ENCODE assay signal across 13 cellular contexts in genomic region chr22:47858773-47859306, GRCh38.
DNase-seq lines count a peak whose midpoint lies in the region; ATAC-seq lines count a peak whose summit lies in the region.
"Had no signal": no experiment of that assay in that cellular context is flagged by ENCODE, and none has a peak within 500 bp of the region (broad histone marks: within the 10 kb centered on the region; RNA-seq: fewer than 3 reads in every experiment).

No MANE protein-coding gene starts in this region.

- peaks cover 5% of the 10 kb centered on the region for H3K4me1 Mint-ChIP-seq in activated CD4-positive, alpha-beta T cell treated with anti-CD3 and anti-CD28 coated beads for 36 hours
- H3K4me1 Mint-ChIP-seq in activated naive CD4-positive, alpha-beta T cell treated with anti-CD3 and anti-CD28 coated beads for 36 hours (ENCODE audit: low read depth), result no peaks in the 10 kb centered on the region
- H3K4me1 Mint-ChIP-seq in stimulated activated naive B cell treated with anti-CD40 and anti-IgM and Interleukin-4, amounts not matched to agents 10 μg/mL and 1 μg/mL and 100 μg/mL, for 72 hours, result peaks cover 4% of the 10 kb centered on the region in 2 donors
- H3K4me1 Mint-ChIP-seq in activated CD4-positive, alpha-beta memory T cell treated with anti-CD3 and anti-CD28 coated beads, Interleukin-2, amount 10 ng/mL, durations not matched to agents 7 days and 5 days, result no peaks in the 10 kb centered on the region
- H3K4me1 Mint-ChIP-seq: GM23338 had no signal

- H3K36me3 Mint-ChIP-seq in activated CD4-positive, alpha-beta T cell treated with anti-CD3 and anti-CD28 coated beads for 36 hours (ENCODE audit: low read depth), result no peaks in the 10 kb centered on the region
- H3K36me3 Mint-ChIP-seq in activated naive CD4-positive, alpha-beta T cell treated with anti-CD3 and anti-CD28 coated beads, Interleukin-2, amount 50 U/mL, for 72 hours, result no peaks in the 10 kb centered on the region
- no peaks in the 10 kb centered on the region for H3K36me3 Mint-ChIP-seq in activated naive CD4-positive, alpha-beta T cell treated with anti-CD3 and anti-CD28 coated beads for 36 hours (ENCODE audit: low read depth)
- H3K36me3 Mint-ChIP-seq in stimulated activated naive B cell treated with anti-CD40 and anti-IgM and Interleukin-4, amounts not matched to agents 10 μg/mL and 1 μg/mL and 100 μg/mL, for 72 hours, result no peaks in the 10 kb centered on the region
- no peaks in the 10 kb centered on the region for H3K36me3 Mint-ChIP-seq in activated CD4-positive, alpha-beta memory T cell treated with anti-CD3 and anti-CD28 coated beads, Interleukin-2, amount 10 ng/mL, durations not matched to agents 7 days and 5 days (ENCODE audit: low read depth)

- CTCF ChIA-PET in activated CD4-positive, alpha-beta T cell treated with anti-CD3 and anti-CD28 coated beads for 36 hours (lab: Charles Lee), result interaction anchor here (0.7 kb wide), 1 partner anchor 1317 kb away, joined by 3 read pairs; no protein-coding TSS in a partner anchor
- CTCF ChIA-PET in activated naive CD4-positive, alpha-beta T cell treated with anti-CD3 and anti-CD28 coated beads for 36 hours (lab: Charles Lee), result no interaction called here
- CTCF ChIA-PET in activated CD4-positive, alpha-beta memory T cell treated with anti-CD3 and anti-CD28 coated beads, Interleukin-2, amount 10 ng/mL, durations not matched to agents 7 days and 5 days (lab: Charles Lee), result no interaction called here

- peaks cover 17% of the 10 kb centered on the region for H3K27me3 Mint-ChIP-seq in activated CD4-positive, alpha-beta T cell treated with anti-CD3 and anti-CD28 coated beads for 36 hours
- H3K27me3 Mint-ChIP-seq in activated naive CD4-positive, alpha-beta T cell treated with anti-CD3 and anti-CD28 coated beads for 36 hours (ENCODE audit: low read depth), result peaks cover 11% of the 10 kb centered on the region
- peaks cover 42 to 48% of the 10 kb centered on the region in 2 donors for H3K27me3 Mint-ChIP-seq in stimulated activated naive B cell treated with anti-CD40 and anti-IgM and Interleukin-4, amounts not matched to agents 10 μg/mL and 1 μg/mL and 100 μg/mL, for 72 hours
- peaks cover 4% of the 10 kb centered on the region for H3K27me3 Mint-ChIP-seq in activated CD4-positive, alpha-beta memory T cell treated with anti-CD3 and anti-CD28 coated beads, Interleukin-2, amount 10 ng/mL, durations not matched to agents 7 days and 5 days

- POLR2A ChIA-PET in activated CD4-positive, alpha-beta T cell treated with anti-CD3 and anti-CD28 coated beads for 36 hours (lab: Charles Lee), result interaction anchor here (0.6 kb wide), 1 partner anchor 517 kb away, joined by 6 read pairs; no protein-coding TSS in a partner anchor
- POLR2A ChIA-PET in activated CD4-positive, alpha-beta memory T cell treated with anti-CD3 and anti-CD28 coated beads, Interleukin-2, amount 10 ng/mL, durations not matched to agents 7 days and 5 days (lab: Charles Lee), result no interaction called here

- H3K9me3 Mint-ChIP-seq in activated CD4-positive, alpha-beta T cell treated with anti-CD3 and anti-CD28 coated beads for 36 hours (ENCODE audit: low read depth), result no peaks in the 10 kb centered on the region
- peaks cover 4 to 6% of the 10 kb centered on the region in 2 donors for H3K9me3 Mint-ChIP-seq in activated naive CD4-positive, alpha-beta T cell treated with anti-CD3 and anti-CD28 coated beads, Interleukin-2, amount 50 U/mL, for 72 hours
- no peaks in the 10 kb centered on the region for H3K9me3 Mint-ChIP-seq in activated naive CD4-positive, alpha-beta T cell treated with anti-CD3 and anti-CD28 coated beads for 36 hours
- peaks cover 3 to 4% of the 10 kb centered on the region in 2 donors for H3K9me3 Mint-ChIP-seq in stimulated activated naive B cell treated with anti-CD40 and anti-IgM and Interleukin-4, amounts not matched to agents 10 μg/mL and 1 μg/mL and 100 μg/mL, for 72 hours
- H3K9me3 Mint-ChIP-seq in activated CD4-positive, alpha-beta memory T cell treated with anti-CD3 and anti-CD28 coated beads, Interleukin-2, amount 10 ng/mL, durations not matched to agents 7 days and 5 days, result no peaks in the 10 kb centered on the region
- H3K9me3 Mint-ChIP-seq: CD4-positive, alpha-beta T cell had no signal

- peak; percentile 9 for DNase-seq in activated CD4-positive, alpha-beta T cell treated with anti-CD3 and anti-CD28 coated beads for 36 hours
- DNase-seq in activated CD4-positive, alpha-beta T cell treated with anti-CD3 and anti-CD28 coated beads, Interleukin-2, amount 50 U/mL, for 48 hours, result no peak
- no peak for DNase-seq in activated naive CD4-positive, alpha-beta T cell treated with anti-CD3 and anti-CD28 coated beads, Interleukin-2, amount 50 U/mL, for 72 hours (ENCODE audit: low spot score in 2 of 2)
- no peak for DNase-seq in activated naive CD4-positive, alpha-beta T cell treated with anti-CD3 and anti-CD28 coated beads for 36 hours
- no peak for DNase-seq in stimulated activated naive B cell treated with anti-CD40 and anti-IgM and Interleukin-4, amounts not matched to agents 10 μg/mL and 1 μg/mL and 100 μg/mL, for 72 hours
- no peak for DNase-seq in activated CD4-positive, alpha-beta memory T cell treated with anti-CD3 and anti-CD28 coated beads, Interleukin-2, amount 10 ng/mL, durations not matched to agents 7 days and 5 days
- DNase-seq: AML-193; Caco-2; CD4-positive, alpha-beta T cell; HCEC 1CT had no signal

- peak; percentile 90 for ATAC-seq in activated CD4-positive, alpha-beta T cell treated with anti-CD3 and anti-CD28 coated beads for 36 hours
- peak; percentile 73 to 98 for ATAC-seq in activated naive CD4-positive, alpha-beta T cell treated with anti-CD3 and anti-CD28 coated beads, Interleukin-2, amount 50 U/mL, for 72 hours
- peak; percentile 67 to 90 for ATAC-seq in stimulated activated naive B cell treated with anti-CD40 and anti-IgM and Interleukin-4, amounts not matched to agents 10 μg/mL and 1 μg/mL and 100 μg/mL, for 72 hours (replicated peaks)
- no peak for ATAC-seq in HG03097 (IDR thresholded peaks at IDR 0.05; ENCODE audit: low FRiP score, unreplicated experiment)
- ATAC-seq: A549, GM23338 had no signal

- no peak overlapping the region for H3K4me3 Mint-ChIP-seq in activated CD4-positive, alpha-beta T cell treated with anti-CD3 and anti-CD28 coated beads for 36 hours
- H3K4me3 Mint-ChIP-seq in activated naive CD4-positive, alpha-beta T cell treated with anti-CD3 and anti-CD28 coated beads for 36 hours, result no peak overlapping the region
- H3K4me3 Mint-ChIP-seq in stimulated activated naive B cell treated with anti-CD40 and anti-IgM and Interleukin-4, amounts not matched to agents 10 μg/mL and 1 μg/mL and 100 μg/mL, for 72 hours, result no peak overlapping the region
- H3K4me3 Mint-ChIP-seq in activated CD4-positive, alpha-beta memory T cell treated with anti-CD3 and anti-CD28 coated beads, Interleukin-2, amount 10 ng/mL, durations not matched to agents 7 days and 5 days, result no peak overlapping the region
- H3K4me3 Mint-ChIP-seq: CD4-positive, alpha-beta T cell; GM23338 had no signal

- intact Hi-C loops in activated CD4-positive, alpha-beta T cell treated with anti-CD3 and anti-CD28 coated beads for 36 hours (cut with DNase I, micrococcal nuclease), result no loop called here
- intact Hi-C loops in activated naive CD4-positive, alpha-beta T cell treated with anti-CD3 and anti-CD28 coated beads for 36 hours (cut with micrococcal nuclease), result no loop called here

- no peak overlapping the region for H3K27ac Mint-ChIP-seq in activated CD4-positive, alpha-beta T cell treated with anti-CD3 and anti-CD28 coated beads for 36 hours
- no peak overlapping the region for H3K27ac Mint-ChIP-seq in activated naive CD4-positive, alpha-beta T cell treated with anti-CD3 and anti-CD28 coated beads, Interleukin-2, amount 50 U/mL, for 72 hours
- H3K27ac Mint-ChIP-seq in activated naive CD4-positive, alpha-beta T cell treated with anti-CD3 and anti-CD28 coated beads for 36 hours, result no peak overlapping the region
- H3K27ac Mint-ChIP-seq in stimulated activated naive B cell treated with anti-CD40 and anti-IgM and Interleukin-4, amounts not matched to agents 10 μg/mL and 1 μg/mL and 100 μg/mL, for 72 hours, result no peak overlapping the region
- no peak overlapping the region for H3K27ac Mint-ChIP-seq in activated CD4-positive, alpha-beta memory T cell treated with anti-CD3 and anti-CD28 coated beads, Interleukin-2, amount 10 ng/mL, durations not matched to agents 7 days and 5 days
- H3K27ac Mint-ChIP-seq: CD4-positive, alpha-beta T cell; GM23338 had no signal
